Comparison of ENCODE assay signal across 8 cellular contexts in the genomic region with DNA sequence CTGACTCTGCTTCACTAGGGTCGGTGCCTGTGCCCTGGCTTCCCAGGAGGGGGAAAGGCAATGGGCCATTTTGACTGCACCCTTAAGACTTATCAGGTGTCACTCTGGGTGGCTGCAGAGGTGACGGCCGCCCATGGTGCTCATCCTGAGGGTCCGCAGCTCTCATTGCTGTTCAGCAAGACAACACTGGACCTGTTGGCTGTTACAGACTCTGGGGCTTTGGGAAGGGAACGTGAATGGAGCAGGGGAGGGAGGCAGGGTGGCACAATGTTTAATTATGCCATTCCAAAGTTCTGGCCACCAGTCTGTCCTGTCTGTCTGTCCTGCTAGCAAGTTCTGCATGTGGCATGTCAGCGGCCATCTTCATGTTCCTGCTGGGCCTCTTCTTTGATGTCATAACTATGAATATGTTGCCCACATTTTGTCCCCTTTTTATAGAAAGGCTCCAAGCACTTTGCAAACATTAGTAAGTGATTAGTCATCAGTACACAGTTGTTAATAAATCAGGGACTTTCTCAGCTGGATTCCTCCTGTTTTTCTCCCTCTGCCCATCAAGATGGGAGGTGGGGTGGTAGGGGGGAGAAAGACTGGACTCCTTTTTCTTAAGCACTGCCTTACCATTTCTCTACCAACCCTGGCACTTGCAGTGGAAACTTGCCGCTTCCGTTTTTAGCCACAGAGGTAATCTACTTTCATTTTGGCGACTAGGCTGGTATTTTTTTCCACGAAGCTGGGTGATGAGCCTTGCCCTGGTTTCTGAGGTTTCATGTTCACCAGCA.
DNase-seq lines count a peak whose midpoint lies in the region; ATAC-seq and TF ChIP-seq lines count a peak whose summit lies in the region.

No MANE protein-coding gene starts in this region.

- no peak overlapping the region for H3K9ac ChIP-seq in rectal smooth muscle tissue (ENCODE audit: low read length)

- POLR2A ChIA-PET in CD4-positive, alpha-beta memory T cell (lab: Charles Lee; ENCODE audit: partially characterized antibody) = interaction anchor here (0.6 to 3.3 kb wide), 12 partner anchors 9 to 580 kb away, joined by 3 to 31 read pairs (median 4); a partner anchor contains a TSS
- POLR2A ChIA-PET in activated CD4-positive, alpha-beta memory T cell treated with anti-CD3 and anti-CD28 coated beads, Interleukin-2, amount 10 ng/mL, durations not matched to agents 7 days and 5 days (lab: Charles Lee) = interaction anchor here (0.8 to 2.3 kb wide), 4 partner anchors 9 to 336 kb away, joined by 3 to 6 read pairs (median 4); a partner anchor contains a TSS

- no peaks in the 10 kb centered on the region for H3K27me3 Mint-ChIP-seq in CD4-positive, alpha-beta memory T cell
- H3K27me3 Mint-ChIP-seq in activated CD4-positive, alpha-beta memory T cell treated with anti-CD3 and anti-CD28 coated beads, Interleukin-2, amount 10 ng/mL, durations not matched to agents 7 days and 5 days = peaks cover 45% of the 10 kb centered on the region

- 41 to 47% methylated on average over 10 of the region's 10 CpGs for WGBS in esophagus, 2 donors

- peak; percentile 87 for ATAC-seq in GM21717 (IDR thresholded peaks at IDR 0.05; ENCODE audit: unreplicated experiment)

- H3K27ac ChIP-seq in CD4-positive, alpha-beta memory T cell (ENCODE audit: low read depth, low read length) = peak overlapping the region; percentile 68
- H3K27ac ChIP-seq in esophagus (ENCODE audit: low read depth in 2 of 2, low read length in 1 of 2) (peak overlapping the region; percentile 5 to 70), rectal smooth muscle tissue (ENCODE audit: low read depth, low read length) (peak overlapping the region; percentile 42)

- H3K4me1 Mint-ChIP-seq in CD4-positive, alpha-beta memory T cell = peaks cover 0 to 19% (median 10%) of the 10 kb centered on the region in 4 donors
- H3K4me1 Mint-ChIP-seq in activated CD4-positive, alpha-beta memory T cell treated with anti-CD3 and anti-CD28 coated beads, Interleukin-2, amount 10 ng/mL, durations not matched to agents 7 days and 5 days = peaks cover 3% of the 10 kb centered on the region

- no peaks in the 10 kb centered on the region for H3K36me3 ChIP-seq in CD4-positive, alpha-beta memory T cell (ENCODE audit: insufficient read depth, low read length)
- no peaks in the 10 kb centered on the region for H3K36me3 ChIP-seq in esophagus (ENCODE audit: control insufficient read depth in 2 of 2, insufficient read depth in 2 of 2, low read length in 1 of 2)
- H3K36me3 ChIP-seq in rectal smooth muscle tissue (ENCODE audit: control insufficient read depth, insufficient read depth, low read length) = no peaks in the 10 kb centered on the region

- H3K9me3 Mint-ChIP-seq in CD4-positive, alpha-beta memory T cell = no peaks in the 10 kb centered on the region
- H3K9me3 Mint-ChIP-seq in activated CD4-positive, alpha-beta memory T cell treated with anti-CD3 and anti-CD28 coated beads, Interleukin-2, amount 10 ng/mL, durations not matched to agents 7 days and 5 days = no peaks in the 10 kb centered on the region

- no peaks in the 10 kb centered on the region for H3K27me3 ChIP-seq in CD4-positive, alpha-beta memory T cell (ENCODE audit: insufficient read depth, low read length)
- H3K27me3 ChIP-seq in esophagus (ENCODE audit: control insufficient read depth in 1 of 2, insufficient read depth in 2 of 2, low read length in 2 of 2) = no peaks in the 10 kb centered on the region
- no peaks in the 10 kb centered on the region for H3K27me3 ChIP-seq in rectal smooth muscle tissue (ENCODE audit: control insufficient read depth, insufficient read depth, low read length)

- peak overlapping the region in 1 of 2 donors; percentile 37 for H3K4me3 ChIP-seq in CD4-positive, alpha-beta memory T cell (ENCODE audit: low read length in 2 of 2)
- peak overlapping the region in 1 of 2 donors; percentile 40 for H3K4me3 ChIP-seq in esophagus (ENCODE audit: low read depth in 1 of 2, low read length in 2 of 2)
- peak overlapping the region; percentile 25 for H3K4me3 ChIP-seq in rectal smooth muscle tissue (ENCODE audit: low read length)

- intact Hi-C loops in CD4-positive, alpha-beta memory T cell (cut with micrococcal nuclease) = loop anchor here (1.0 to 10.0 kb wide), 5 partner anchors 13 to 1711 kb away; a partner anchor contains a TSS

- H3K36me3 Mint-ChIP-seq in CD4-positive, alpha-beta memory T cell = no peaks in the 10 kb centered on the region
- H3K36me3 Mint-ChIP-seq in activated CD4-positive, alpha-beta memory T cell treated with anti-CD3 and anti-CD28 coated beads, Interleukin-2, amount 10 ng/mL, durations not matched to agents 7 days and 5 days (ENCODE audit: low read depth) = no peaks in the 10 kb centered on the region

- H3K4me1 ChIP-seq in CD4-positive, alpha-beta memory T cell (ENCODE audit: insufficient read depth, low read length) = peaks cover 62% of the 10 kb centered on the region
- H3K4me1 ChIP-seq in esophagus (ENCODE audit: control insufficient read depth in 2 of 2, insufficient read depth in 2 of 2, low read length in 1 of 2) = peaks cover 7 to 10% of the 10 kb centered on the region in 2 donors
- H3K4me1 ChIP-seq in rectal smooth muscle tissue (ENCODE audit: control insufficient read depth, insufficient read depth, low read length) = peaks cover 5% of the 10 kb centered on the region

- TF ChIP-seq CTCF in GM10266 (IDR thresholded peaks at IDR 0.05; ENCODE audit: control insufficient read depth, insufficient read depth, low read depth, missing control alignments) = no peak

- CTCF ChIA-PET in CD4-positive, alpha-beta memory T cell (lab: Charles Lee; ENCODE audit: partially characterized antibody) = interaction anchor here (0.8 to 9.3 kb wide), 10 partner anchors 11 to 337 kb away, joined by 3 to 133 read pairs (median 10); a partner anchor contains a TSS
- CTCF ChIA-PET in activated CD4-positive, alpha-beta memory T cell treated with anti-CD3 and anti-CD28 coated beads, Interleukin-2, amount 10 ng/mL, durations not matched to agents 7 days and 5 days (lab: Charles Lee) = interaction anchor here (1.6 to 6.5 kb wide), 4 partner anchors 11 to 528 kb away, joined by 3 to 50 read pairs (median 9); no protein-coding TSS in a partner anchor

- no peak overlapping the region for H3K27ac Mint-ChIP-seq in CD4-positive, alpha-beta memory T cell
- H3K27ac Mint-ChIP-seq in activated CD4-positive, alpha-beta memory T cell treated with anti-CD3 and anti-CD28 coated beads, Interleukin-2, amount 10 ng/mL, durations not matched to agents 7 days and 5 days = peak overlapping the region; percentile 62

- peak; percentile 85 to 92 (median 89) for DNase-seq in CD4-positive, alpha-beta memory T cell
- DNase-seq in LoVo (ENCODE audit: low spot score) (peak; percentile 81), NCI-H187 treated with DMSO at 0.1 percent for 48 hours (lab: John Stamatoyannopoulos, UW) (no peak), GM10266 (ENCODE audit: extremely low spot score) (no peak)
- DNase-seq in activated CD4-positive, alpha-beta memory T cell treated with anti-CD3 and anti-CD28 coated beads, Interleukin-2, amount 10 ng/mL, durations not matched to agents 7 days and 5 days = peak; percentile 82

- H3K9me3 ChIP-seq in CD4-positive, alpha-beta memory T cell (ENCODE audit: control insufficient read depth in 1 of 2, low read length in 2 of 2) = no peaks in the 10 kb centered on the region
- H3K9me3 ChIP-seq in esophagus (ENCODE audit: control insufficient read depth in 2 of 2, insufficient read depth in 1 of 2, low read depth in 1 of 2, low read length in 1 of 2) = no peaks in the 10 kb centered on the region

- peak overlapping the region in 1 of 8 donors; percentile 74 for H3K4me3 Mint-ChIP-seq in CD4-positive, alpha-beta memory T cell
- H3K4me3 Mint-ChIP-seq in activated CD4-positive, alpha-beta memory T cell treated with anti-CD3 and anti-CD28 coated beads, Interleukin-2, amount 10 ng/mL, durations not matched to agents 7 days and 5 days = peak overlapping the region; percentile 6

Comparison
In these comparisons a context has a peak if more than half of its experiments do, and no peak if none do; other contexts are left out.
1. DNase-seq: peak in CD4-positive, alpha-beta memory T cell (5 of 5), LoVo (single experiment) and activated CD4-positive, alpha-beta memory T cell treated with anti-CD3 and anti-CD28 coated beads, Interleukin-2, amount 10 ng/mL, durations not matched to agents 7 days and 5 days (single experiment); none in NCI-H187 treated with DMSO at 0.1 percent for 48 hours (single experiment) and GM10266 (single experiment).
2. Peak in every context shown above with its lines, with median percentiles within 50 percentile points of each other: H3K27ac ChIP-seq.